In genomic region chr2:9952856-9953503, GRCh38 we compare ENCODE assay signal across 1 cellular context.
TF ChIP-seq lines count a peak whose summit lies in the region.

No MANE protein-coding gene starts in this region.

TF ChIP-seq in HepG2, 621 proteins besides CTCF, POLR2A, EP300 and RAD21 (continued from another document):
- TF ChIP-seq PAXIP1 (CRISPR knock-in tag; conservative IDR thresholded peaks at IDR 0.05) = no peak
- TF ChIP-seq HHEX (CRISPR knock-in tag; IDR thresholded peaks at IDR 0.05) = no peak
- no peak for TF ChIP-seq ZNF251 (CRISPR knock-in tag; IDR thresholded peaks at IDR 0.05)
